Comparison of ENCODE assay signal across 15 cellular contexts in genomic region chr3:193946945-193947344, GRCh38.
DNase-seq lines count a peak whose midpoint lies in the region; ATAC-seq and TF ChIP-seq lines count a peak whose summit lies in the region.
"Had no signal": no experiment of that assay in that cellular context is flagged by ENCODE, and none has a peak within 500 bp of the region (broad histone marks: within the 10 kb centered on the region; RNA-seq: fewer than 3 reads in every experiment).

No MANE protein-coding gene starts in this region.

- POLR2A ChIA-PET in MCF 10A (lab: Yijun Ruan, JAX), result no interaction called here

- peaks cover 15% of the 10 kb centered on the region for H3K4me1 Mint-ChIP-seq in MCF 10A (ENCODE audit: insufficient read depth, unreplicated experiment)
- H3K4me1 Mint-ChIP-seq: activated naive CD8-positive, alpha-beta T cell treated with anti-CD3 and anti-CD28 coated beads, Interleukin-2, amount 10 ng/mL, durations not matched to agents 7 days and 5 days; CD4-positive, alpha-beta memory T cell had no signal

- TF ChIP-seq CTCF in MCF 10A (IDR thresholded peaks at IDR 0.05; ENCODE audit: unreplicated experiment) (no peak), breast epithelium (IDR thresholded peaks at IDR 0.05) (no peak), tibial nerve (IDR thresholded peaks at IDR 0.05) (no peak)

- H3K4me3 Mint-ChIP-seq in MCF 10A (ENCODE audit: unreplicated experiment), result no peak overlapping the region
- H3K4me3 Mint-ChIP-seq: activated naive CD8-positive, alpha-beta T cell treated with anti-CD3 and anti-CD28 coated beads, Interleukin-2, amount 10 ng/mL, durations not matched to agents 7 days and 5 days; CD4-positive, alpha-beta memory T cell; mesothelial cell of epicardium had no signal

- H3K27ac Mint-ChIP-seq in MCF 10A (ENCODE audit: low read depth, unreplicated experiment), result no peak overlapping the region
- H3K27ac Mint-ChIP-seq: activated naive CD8-positive, alpha-beta T cell treated with anti-CD3 and anti-CD28 coated beads, Interleukin-2, amount 10 ng/mL, durations not matched to agents 7 days and 5 days; CD4-positive, alpha-beta memory T cell; mesothelial cell of epicardium had no signal

- H3K27ac ChIP-seq in breast epithelium (no peak overlapping the region), tibial nerve (no peak overlapping the region)
- H3K27ac ChIP-seq: A549, RWPE1 had no signal

- H3K4me1 ChIP-seq in breast epithelium (no peaks in the 10 kb centered on the region), tibial nerve (peaks cover 0 to 10% (median 0%) of the 10 kb centered on the region in 4 donors)
- H3K4me1 ChIP-seq: A549 had no signal

- H3K36me3 ChIP-seq in breast epithelium (no peaks in the 10 kb centered on the region), tibial nerve (no peaks in the 10 kb centered on the region)

- CTCF ChIA-PET in MCF 10A (lab: Yijun Ruan, JAX), result no interaction called here

- H3K4me3 ChIP-seq in breast epithelium, result no peak overlapping the region
- no peak overlapping the region for H3K4me3 ChIP-seq in tibial nerve
- H3K4me3 ChIP-seq: A549 had no signal

- TF ChIP-seq EP300 in tibial nerve (IDR thresholded peaks at IDR 0.05), result no peak

- DNase-seq in MCF 10A (ENCODE audit: unreplicated experiment) (peak; percentile 55), breast epithelium (ENCODE audit: low spot score in 2 of 2) (no peak), NCI-H2196 treated with DMSO at 0.1 percent for 48 hours (lab: John Stamatoyannopoulos, UW; ENCODE audit: unreplicated experiment) (peak; percentile 100), amniotic epithelial cell (ENCODE audit: low read depth) (peak; percentile 10), Right ventricle myocardium inferior (ENCODE audit: missing footprints) (no peak), tibial nerve (ENCODE audit: low spot score in 2 of 2) (no peak)
- no peak for DNase-seq in effector CD8-positive, alpha-beta T cell (lab: John Stamatoyannopoulos, UW)
- DNase-seq: activated naive CD8-positive, alpha-beta T cell treated with anti-CD3 and anti-CD28 coated beads, Interleukin-2, amount 10 ng/mL, durations not matched to agents 7 days and 5 days; CD4-positive, alpha-beta memory T cell; stimulated activated naive CD4-positive, alpha-beta T cell; T-helper 2 cell had no signal

- 32 to 36% methylated on average over 5 of the region's 5 CpGs for WGBS in tibial nerve, 2 donors

- H3K36me3 Mint-ChIP-seq in MCF 10A (ENCODE audit: insufficient read depth, unreplicated experiment), result no peaks in the 10 kb centered on the region
- H3K36me3 Mint-ChIP-seq: activated naive CD8-positive, alpha-beta T cell treated with anti-CD3 and anti-CD28 coated beads, Interleukin-2, amount 10 ng/mL, durations not matched to agents 7 days and 5 days; CD4-positive, alpha-beta memory T cell; mesothelial cell of epicardium had no signal

- BruUV-seq in MCF 10A (replicated peaks; lab: Mats Ljungman, UMichigan), result no TSS peak

- no peaks in the 10 kb centered on the region for H3K27me3 Mint-ChIP-seq in MCF 10A (ENCODE audit: insufficient read depth, unreplicated experiment)

- TF ChIP-seq POLR2A in breast epithelium (IDR thresholded peaks at IDR 0.05), result no peak
- TF ChIP-seq POLR2A in tibial nerve (IDR thresholded peaks at IDR 0.05), result no peak

- H3K27me3 ChIP-seq in breast epithelium, result no peaks in the 10 kb centered on the region
- no peaks in the 10 kb centered on the region for H3K27me3 ChIP-seq in tibial nerve

- intact Hi-C loops in MCF 10A (cut with micrococcal nuclease) (no loop called here), breast epithelium (cut with DNase I; ENCODE audit: low total_unique reads) (no loop called here), Right ventricle myocardium inferior (cut with DNase I) (no loop called here)

- no peaks in the 10 kb centered on the region for H3K9me3 Mint-ChIP-seq in MCF 10A (ENCODE audit: unreplicated experiment)
- H3K9me3 Mint-ChIP-seq: activated naive CD8-positive, alpha-beta T cell treated with anti-CD3 and anti-CD28 coated beads, Interleukin-2, amount 10 ng/mL, durations not matched to agents 7 days and 5 days; mesothelial cell of epicardium had no signal

- no peak for ATAC-seq in Right ventricle myocardium inferior
- no peak for ATAC-seq in HG03280 (IDR thresholded peaks at IDR 0.05; ENCODE audit: unreplicated experiment)
- ATAC-seq: A549 had no signal

- no peaks in the 10 kb centered on the region for H3K9me3 ChIP-seq in breast epithelium
- no peaks in the 10 kb centered on the region for H3K9me3 ChIP-seq in tibial nerve
- H3K9me3 ChIP-seq: A549 had no signal

Comparison
In these comparisons a context has a peak if more than half of its experiments do, and no peak if none do; other contexts are left out.
1. DNase-seq: peak in MCF 10A (single experiment), NCI-H2196 treated with DMSO at 0.1 percent for 48 hours (single experiment) and amniotic epithelial cell (single experiment); none in breast epithelium (0 of 2), Right ventricle myocardium inferior (single experiment), effector CD8-positive, alpha-beta T cell (single experiment) and tibial nerve (0 of 2).